11 cellular contexts compared by ENCODE assay signal in the genomic region with DNA sequence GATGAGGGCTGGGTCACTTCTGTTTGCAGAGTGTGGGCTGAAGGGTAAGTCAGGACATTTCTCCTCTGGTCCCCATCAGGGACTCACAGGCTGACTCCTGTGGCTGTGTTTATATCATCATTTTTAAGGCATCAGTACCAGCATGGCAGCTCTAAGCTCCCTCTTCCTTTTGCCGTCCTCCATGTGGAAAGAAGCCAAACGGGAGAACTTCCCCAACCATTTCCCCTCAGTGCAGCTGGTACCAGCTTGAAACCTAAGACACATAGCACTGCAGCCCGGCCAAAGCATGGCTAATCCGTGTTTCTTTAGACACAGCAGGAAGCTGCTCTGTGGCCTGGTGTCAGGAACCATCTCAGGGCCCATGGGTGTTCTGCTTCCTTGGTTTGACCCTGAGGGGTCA. TPM values are rescaled to one million over a fixed set of nuclear protein-coding genes. Genes with fewer than 3 reads are reported as not detected.
DNase-seq lines count a peak whose midpoint lies in the region; ATAC-seq and TF ChIP-seq lines count a peak whose summit lies in the region.
"Had no signal": no experiment of that assay in that cellular context is flagged by ENCODE, and none has a peak within 500 bp of the region (broad histone marks: within the 10 kb centered on the region; RNA-seq: fewer than 3 reads in every experiment).

No MANE protein-coding gene starts in this region.

- peak overlapping the region; percentile 78; the same call in 1 of the 2 replicates for H2BK120ac ChIP-seq in IMR-90 (ENCODE audit: low read depth, low read length)

- TF ChIP-seq POLR2A in IMR-90 (IDR thresholded peaks at IDR 0.05; ENCODE audit: low read depth, low read length): no peak

- BruUV-seq in IMR-90 (replicated peaks; lab: Mats Ljungman, UMichigan) (no TSS peak), MCF 10A (replicated peaks; lab: Mats Ljungman, UMichigan) (no TSS peak)

- H2BK20ac ChIP-seq in IMR-90 (ENCODE audit: low read depth, low read length): peak overlapping the region; percentile 43; the same call in 1 of the 2 replicates

- H3K27ac ChIP-seq in IMR-90 (ENCODE audit: insufficient read depth, low read length) (peak overlapping the region; percentile 25; the same call in 1 of the 2 replicates), smooth muscle cell (ENCODE audit: low read depth) (peak overlapping the region; percentile 98), upper lobe of right lung (no peak overlapping the region)
- H3K27ac ChIP-seq: parathyroid adenoma had no signal

- intact Hi-C loops in IMR-90 (cut with micrococcal nuclease) (no loop called here), MCF 10A (cut with micrococcal nuclease) (loop anchor here (5.0 kb wide), 1 partner anchor 33 kb away; the partner anchor contains the start of gene ATP2A2), left colon (cut with DNase I, micrococcal nuclease) (no loop called here), upper lobe of right lung (cut with DNase I) (no loop called here)

- 0 out of 4 replicates have a peak, but pooled peaks cover 0 to 4% of the 10 kb centered on the region in 2 experiments for H3K79me1 ChIP-seq in IMR-90 (ENCODE audit: low read depth in 1 of 2, low read length in 2 of 2)

- dilution Hi-C loops in IMR-90 (cut with HindIII; ENCODE audit: low sequenced_read_pairs, unreplicated experiment): no loop called here

- peak overlapping the region; percentile 6 for H2BK5ac ChIP-seq in IMR-90 (ENCODE audit: low read depth, low read length, poor library complexity, severe bottlenecking)

- peak overlapping the region; percentile 90; the same call in 1 of the 2 replicates for H2AK5ac ChIP-seq in IMR-90 (ENCODE audit: low read depth, low read length)

- H3K56ac ChIP-seq in IMR-90 (ENCODE audit: extremely low read depth, insufficient read depth, low read length): no peak overlapping the region

- TF ChIP-seq RAD21 in IMR-90 (IDR thresholded peaks at IDR 0.05; ENCODE audit: low read length): no peak

- TF ChIP-seq CTCF in IMR-90 (conservative IDR thresholded peaks at IDR 0.05; ENCODE audit: low read depth, low read length) (no peak), MCF 10A (IDR thresholded peaks at IDR 0.05; ENCODE audit: unreplicated experiment) (no peak), smooth muscle cell (IDR thresholded peaks at IDR 0.05; ENCODE audit: borderline replicate concordance, insufficient read depth, poor library complexity, severe bottlenecking) (no peak), GM10248 (IDR thresholded peaks at IDR 0.05; ENCODE audit: control extremely low read depth, extremely low read depth, low read depth, missing control alignments) (no peak), upper lobe of right lung (IDR thresholded peaks at IDR 0.05) (no peak)

- no peak overlapping the region for H2AK9ac ChIP-seq in IMR-90 (replicated peaks; ENCODE audit: low read depth, low read length, poor library complexity)

- H3K27ac Mint-ChIP-seq in MCF 10A (ENCODE audit: low read depth, unreplicated experiment): peak overlapping the region; percentile 89

- no peaks in the 10 kb centered on the region for H3K9me3 ChIP-seq in IMR-90 (ENCODE audit: control insufficient read depth, insufficient read depth, low read length)
- no peaks in the 10 kb centered on the region for H3K9me3 ChIP-seq in smooth muscle cell (replicated peaks; ENCODE audit: low read depth)
- no peaks in the 10 kb centered on the region for H3K9me3 ChIP-seq in upper lobe of right lung

- H3K4me1 Mint-ChIP-seq in MCF 10A (ENCODE audit: insufficient read depth, unreplicated experiment): peaks cover 15% of the 10 kb centered on the region

- peaks cover 26% of the 10 kb centered on the region for H3K9me1 ChIP-seq in IMR-90 (ENCODE audit: insufficient read depth, low read length)

- H3K79me2 ChIP-seq in smooth muscle cell (ENCODE audit: low read depth): no peaks in the 10 kb centered on the region
- H3K79me2 ChIP-seq: parathyroid adenoma had no signal

- H4K8ac ChIP-seq in IMR-90 (ENCODE audit: low read depth in 2 of 2, low read length in 2 of 2): peak overlapping the region; percentile 45 to 63; a peak in 2 of 4 replicates

- no peak overlapping the region; the same call in 1 of the 2 replicates for H4K5ac ChIP-seq in IMR-90 (ENCODE audit: low read depth, low read length)

- H4K20me1 ChIP-seq in IMR-90 (ENCODE audit: insufficient read depth, low read length): no peaks in the 10 kb centered on the region
- H4K20me1 ChIP-seq in smooth muscle cell (ENCODE audit: low read depth): no peaks in the 10 kb centered on the region

- H3K27me3 ChIP-seq in IMR-90 (ENCODE audit: control insufficient read depth, insufficient read depth, low read length) (no peaks in the 10 kb centered on the region), smooth muscle cell (ENCODE audit: low read depth) (no peaks in the 10 kb centered on the region), upper lobe of right lung (no peaks in the 10 kb centered on the region)

- H3K9ac ChIP-seq in IMR-90 (ENCODE audit: low read depth, low read length): no peak overlapping the region
- H3K9ac ChIP-seq in smooth muscle cell (ENCODE audit: low read depth): peak overlapping the region; percentile 49
- H3K9ac ChIP-seq: parathyroid adenoma had no signal

- in situ Hi-C loops in IMR-90 (cut with MboI; ENCODE audit: low sequenced_read_pairs): no loop called here

- POLR2A ChIA-PET in IMR-90 (lab: Charles Lee; ENCODE audit: unreplicated experiment): no interaction called here
- POLR2A ChIA-PET in MCF 10A (lab: Yijun Ruan, JAX): interaction anchor here (1.0 to 6.0 kb wide), 10 partner anchors 8 to 91 kb away, joined by 3 to 112 read pairs (median 9); partner anchors contain the start of gene ATP2A2
- POLR2A ChIA-PET in GM10248 (lab: Yijun Ruan, JAX): no interaction called here

- H3F3A ChIP-seq in smooth muscle cell (ENCODE audit: low read depth): no peaks in the 10 kb centered on the region

- ATAC-seq in IMR-90 (ENCODE audit: low read depth): peak; percentile 71
- ATAC-seq in left colon: peak; percentile 6
- no peak for ATAC-seq in upper lobe of right lung
- no peak for ATAC-seq in GM21619 (IDR thresholded peaks at IDR 0.05; ENCODE audit: unreplicated experiment)

- no peak overlapping the region; the same call in 1 of the 2 replicates for H3K23ac ChIP-seq in IMR-90 (ENCODE audit: low read depth, low read length)

- peaks cover 33% of the 10 kb centered on the region; the same call in 1 of the 2 replicates for H3K4me1 ChIP-seq in IMR-90 (ENCODE audit: control insufficient read depth, insufficient read depth, low read length)
- peaks cover 27% of the 10 kb centered on the region for H3K4me1 ChIP-seq in smooth muscle cell (ENCODE audit: low read depth)
- peaks cover 17% of the 10 kb centered on the region for H3K4me1 ChIP-seq in upper lobe of right lung
- H3K4me1 ChIP-seq: parathyroid adenoma had no signal

- H3K4ac ChIP-seq in IMR-90 (ENCODE audit: low read depth, low read length): peak overlapping the region; percentile 74

- H3K4me3 ChIP-seq in IMR-90 (ENCODE audit: insufficient read depth, low read depth, low read length): no peak overlapping the region
- no peak overlapping the region for H3K4me3 ChIP-seq in smooth muscle cell
- H3K4me3 ChIP-seq in upper lobe of right lung: no peak overlapping the region

- peak overlapping the region; percentile 50 for H2AFZ ChIP-seq in IMR-90 (replicated peaks; ENCODE audit: low read length, poor library complexity)
- no peak overlapping the region for H2AFZ ChIP-seq in smooth muscle cell (ENCODE audit: low read depth)
- H2AFZ ChIP-seq: parathyroid adenoma had no signal

- CTCF ChIA-PET in IMR-90 (lab: Yijun Ruan, JAX): interaction anchor here (1.2 kb wide), 1 partner anchor 16 kb away, joined by 3 read pairs; no protein-coding TSS in a partner anchor
- CTCF ChIA-PET in MCF 10A (lab: Yijun Ruan, JAX): interaction anchor here (0.7 to 1.6 kb wide), 7 partner anchors 9 to 56 kb away, joined by 3 to 8 read pairs (median 3); no protein-coding TSS in a partner anchor
- CTCF ChIA-PET in GM10248 (lab: Yijun Ruan, JAX): interaction anchor here (0.9 kb wide), 1 partner anchor 148 kb away, joined by 5 read pairs; no protein-coding TSS in a partner anchor

- H3K14ac ChIP-seq in IMR-90 (replicated peaks; ENCODE audit: low read depth, low read length): peak overlapping the region; percentile 74

- H3K18ac ChIP-seq in IMR-90 (ENCODE audit: low read depth, low read length): peak overlapping the region; percentile 4; the same call in 1 of the 2 replicates

- no peak overlapping the region for H3K4me3 Mint-ChIP-seq in MCF 10A (ENCODE audit: unreplicated experiment)

- 21% methylated on average over 2 of the region's 4 CpGs; no CpG with 5 or more reads in 1 of the 2 experiments for WGBS in IMR-90 (ENCODE audit: extremely low coverage in 2 of 2, insufficient read length in 1 of 2), 2 experiments
- WGBS in smooth muscle cell (ENCODE audit: low lambda C conversion rate): 63% methylated on average over 4 of the region's 4 CpGs

- no peaks in the 10 kb centered on the region for H3K9me3 Mint-ChIP-seq in MCF 10A (ENCODE audit: unreplicated experiment)

- H3K36me3 ChIP-seq in IMR-90 (ENCODE audit: control insufficient read depth, insufficient read depth, low read length): 0 out of 2 replicates have a peak, but pooled peaks cover 2% of the 10 kb centered on the region
- no peaks in the 10 kb centered on the region for H3K36me3 ChIP-seq in smooth muscle cell (ENCODE audit: low read depth)
- H3K36me3 ChIP-seq in upper lobe of right lung: no peaks in the 10 kb centered on the region

- peak; percentile 70 for DNase-seq in IMR-90
- no peak for DNase-seq in MCF 10A (ENCODE audit: unreplicated experiment)
- DNase-seq in left colon: peak in 1 of 2 donors; percentile 38
- no peak for DNase-seq in smooth muscle cell (lab: John Stamatoyannopoulos, UW; ENCODE audit: unreplicated experiment)
- DNase-seq in GM10248 (ENCODE audit: extremely low spot score): no peak
- DNase-seq in upper lobe of right lung: no peak
- DNase-seq in NCI-H187 treated with DMSO at 0.1 percent for 48 hours (lab: John Stamatoyannopoulos, UW): no peak
- DNase-seq: NCI-H1105 treated with DMSO at 0.1 percent for 48 hours, T-helper 2 cell had no signal

- H4K91ac ChIP-seq in IMR-90 (ENCODE audit: insufficient read depth, low read depth, low read length): no peak overlapping the region; the same call in 1 of the 2 replicates

- peaks cover 6% of the 10 kb centered on the region for H3K36me3 Mint-ChIP-seq in MCF 10A (ENCODE audit: insufficient read depth, unreplicated experiment)

- no peaks in the 10 kb centered on the region for H3K27me3 Mint-ChIP-seq in MCF 10A (ENCODE audit: insufficient read depth, unreplicated experiment)

- H3K4me2 ChIP-seq in IMR-90 (ENCODE audit: low read depth, low read length): no peak overlapping the region
- no peak overlapping the region for H3K4me2 ChIP-seq in smooth muscle cell

- peak overlapping the region; percentile 85; the same call in 2 of the 3 replicates for H2BK15ac ChIP-seq in IMR-90 (ENCODE audit: low read depth, low read length)

RNA-seq across cellular contexts. Expression of gene ATP2A2, which starts 31.9 kb away (rescaled TPM):
- total RNA-seq in IMR-90 (2012; rRNA removed) (225 and 230 TPM in 2 replicates), MCF 10A (2022) (272 and 308 TPM in 2 replicates), left colon (100 to 1,000 TPM; 248 to 279 TPM), smooth muscle cell (103 and 104 TPM in 2 replicates), upper lobe of right lung (173 TPM)
- polyA plus RNA-seq in IMR-90 (2012; rRNA removed) (148 and 166 TPM in 2 replicates), smooth muscle cell (47.6 and 53.7 TPM in 2 replicates)
- 96.0 and 107 TPM in 2 replicates for polyA plus RNA-seq in IMR-90 (2012; cell fraction: cytosol; rRNA removed)
- polyA plus RNA-seq in IMR-90 (2012; cell fraction: nucleus; rRNA removed; ENCODE audit: low replicate concordance): 278 and 358 TPM in 2 replicates

Comparison
In these comparisons a context has a peak if more than half of its experiments do, and no peak if none do; other contexts are left out.
1. ATAC-seq: peak in IMR-90 (single experiment) and left colon (single experiment); none in upper lobe of right lung (single experiment) and GM21619 (single experiment).